Comparison of ENCODE assay signal across 23 cellular contexts in genomic region chr6:115782612-115783011, GRCh38.
"Had no signal": no experiment of that assay in that cellular context is flagged by ENCODE, and none has a peak within 500 bp of the region (broad histone marks: within the 10 kb centered on the region; RNA-seq: fewer than 3 reads in every experiment).

No MANE protein-coding gene starts in this region.

- H3K4me2 ChIP-seq: hepatocyte had no signal

- H3K36me3 Mint-ChIP-seq: immature natural killer cell, mesothelial cell of epicardium had no signal

- ATAC-seq: foreskin keratinocyte, gastroesophageal sphincter, heart left ventricle, left colon, left lung, left ventricle myocardium superior, lower lobe of right lung, mucosa of descending colon had no signal

- H3K27ac Mint-ChIP-seq: immature natural killer cell, mesothelial cell of epicardium had no signal

- H3K9me3 ChIP-seq: colonic mucosa, esophagus muscularis mucosa, gastroesophageal sphincter, heart left ventricle, left lung, lower lobe of right lung, mucosa of descending colon had no signal

- H3K79me2 ChIP-seq: hepatocyte had no signal

- H3K36me3 ChIP-seq: colonic mucosa, esophagus muscularis mucosa, gastroesophageal sphincter, heart left ventricle, left lung, lower lobe of right lung had no signal

- H3K27ac ChIP-seq: colonic mucosa, dorsolateral prefrontal cortex, esophagus muscularis mucosa, foreskin keratinocyte, gastroesophageal sphincter, heart left ventricle, hepatocyte, left lung, lower lobe of right lung had no signal

- H3K4me1 Mint-ChIP-seq: immature natural killer cell had no signal

- DNase-seq: colonic mucosa; cortex of kidney; dermis blood vessel endothelial cell; dorsolateral prefrontal cortex; effector CD4-positive, alpha-beta T cell; effector memory CD4-positive, alpha-beta T cell; foreskin keratinocyte; heart left ventricle; hypothalamus; immature natural killer cell; islet precursor cell; kidney; kidney glomerular epithelial cell; left colon; left lung; left ventricle myocardium superior; lower lobe of right lung; mesenchymal stem cell; mucosa of descending colon had no signal

- H3K4me3 Mint-ChIP-seq: immature natural killer cell, mesothelial cell of epicardium had no signal

- H3K4me3 ChIP-seq: colonic mucosa, dorsolateral prefrontal cortex, esophagus muscularis mucosa, gastroesophageal sphincter, heart left ventricle, hepatocyte, left lung, lower lobe of right lung, mucosa of descending colon had no signal

- H3K4me1 ChIP-seq: colonic mucosa, foreskin keratinocyte, heart left ventricle, left lung, lower lobe of right lung had no signal

- H2AFZ ChIP-seq: hepatocyte had no signal

- H3K9me3 Mint-ChIP-seq: mesothelial cell of epicardium had no signal

- H3K27me3 ChIP-seq: colonic mucosa, dorsolateral prefrontal cortex, esophagus muscularis mucosa, foreskin keratinocyte, gastroesophageal sphincter, heart left ventricle, hepatocyte, left lung had no signal
